Comparison of ENCODE assay signal across 9 cellular contexts in genomic region chr7:9846902-9847301, GRCh38.
"Had no signal": no experiment of that assay in that cellular context is flagged by ENCODE, and none has a peak within 500 bp of the region (broad histone marks: within the 10 kb centered on the region; RNA-seq: fewer than 3 reads in every experiment).

No MANE protein-coding gene starts in this region.

- H3K4me1 ChIP-seq: HAP-1 had no signal

- ATAC-seq: HCT116 had no signal

- H3K4me3 ChIP-seq: GM23248, HAP-1 had no signal

- H2AFZ ChIP-seq: GM23248 had no signal

- H3K36me3 ChIP-seq: HAP-1 had no signal

- H3K9me3 ChIP-seq: HAP-1 had no signal

- H3K27ac ChIP-seq: GM23248, HL-60 had no signal

- H3K9ac ChIP-seq: GM23248 had no signal

- DNase-seq: GM23248, GOT3, H7, HFFc6, Kasumi-1, KG1 had no signal
